ENCODE assay signal across 22 cellular contexts in the genomic region with DNA sequence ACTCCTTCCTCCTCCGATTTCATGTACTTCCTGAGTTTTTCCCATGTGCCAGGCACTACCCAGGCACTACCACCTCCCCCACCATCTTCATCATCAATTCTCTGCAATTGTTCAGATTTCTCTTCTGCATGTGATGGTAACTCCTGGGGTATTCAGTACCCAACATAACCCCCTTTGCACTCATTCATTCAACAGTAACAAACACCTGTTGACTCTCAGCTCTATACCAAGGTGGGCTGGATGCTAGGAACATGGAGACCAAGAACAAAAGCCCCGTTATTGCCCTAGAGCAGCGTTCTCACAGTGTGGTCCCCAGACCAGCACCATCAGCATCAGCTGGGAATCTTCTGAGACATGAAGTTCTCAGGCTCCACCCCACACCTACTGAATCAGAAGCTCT.
"Had no signal": no experiment of that assay in that cellular context is flagged by ENCODE, and none has a peak within 500 bp of the region (broad histone marks: within the 10 kb centered on the region; RNA-seq: fewer than 3 reads in every experiment).

No MANE protein-coding gene starts in this region.

- H3K4me3 Mint-ChIP-seq: naive thymus-derived CD8-positive, alpha-beta T cell; nephron; neural crest cell; stimulated activated effector memory CD8-positive, alpha-beta T cell treated with anti-CD3 and anti-CD28 coated beads, Interleukin-12 subunit alpha, Interleukin-12 subunit beta, amount 100 ng/mL, for 72 hours; stimulated activated naive CD8-positive, alpha-beta T cell treated with anti-CD3 and anti-CD28 coated beads, Interleukin-15, Interleukin-2, amounts not matched to agents 100 ng/mL and 50 ng/mL, for 24 hours had no signal

- H3K36me3 Mint-ChIP-seq: stimulated activated effector memory CD8-positive, alpha-beta T cell treated with anti-CD3 and anti-CD28 coated beads, Interleukin-12 subunit alpha, Interleukin-12 subunit beta, amount 100 ng/mL, for 72 hours had no signal

- H3K9me3 Mint-ChIP-seq: naive thymus-derived CD8-positive, alpha-beta T cell; nephron; neural crest cell; stimulated activated effector memory CD8-positive, alpha-beta T cell treated with anti-CD3 and anti-CD28 coated beads, Interleukin-12 subunit alpha, Interleukin-12 subunit beta, amount 100 ng/mL, for 72 hours; stimulated activated naive CD8-positive, alpha-beta T cell treated with anti-CD3 and anti-CD28 coated beads, Interleukin-15, Interleukin-2, amounts not matched to agents 100 ng/mL and 50 ng/mL, for 24 hours had no signal

- H3K27ac Mint-ChIP-seq: naive thymus-derived CD8-positive, alpha-beta T cell; nephron; stimulated activated effector memory CD8-positive, alpha-beta T cell treated with anti-CD3 and anti-CD28 coated beads, Interleukin-12 subunit alpha, Interleukin-12 subunit beta, amount 100 ng/mL, for 72 hours; stimulated activated naive CD8-positive, alpha-beta T cell treated with anti-CD3 and anti-CD28 coated beads, Interleukin-15, Interleukin-2, amounts not matched to agents 100 ng/mL and 50 ng/mL, for 24 hours had no signal

- DNase-seq: hippocampal formation; kidney glomerular epithelial cell; left cardiac atrium; left lung; lower lobe of right lung; mammary epithelial cell; mesenchymal stem cell; naive thymus-derived CD8-positive, alpha-beta T cell; occipital lobe; right lobe of liver; stimulated activated CD4-positive, alpha-beta T cell treated with anti-CD3 and anti-CD28 coated beads, Interleukin-12 subunit alpha, Interleukin-12 subunit beta, amount 100 ng/mL, for 4 hours; stimulated activated CD4-positive, alpha-beta T cell treated with anti-CD3 and anti-CD28 coated beads, Interleukin-15, amount 100 ng/mL, for 24 hours; stimulated activated CD4-positive, alpha-beta T cell treated with anti-CD3 and anti-CD28 coated beads, Interleukin-2, amount 100 ng/mL, for 24 hours; stimulated activated CD4-positive, alpha-beta T cell treated with anti-CD3 and anti-CD28 coated beads, Interleukin-4, amount 100 ng/mL, for 1 hour; stimulated activated naive CD4-positive, alpha-beta T cell; tibial artery; trophoblast cell; upper lobe of right lung had no signal

- ATAC-seq: left cardiac atrium; left lung; lower lobe of right lung; naive thymus-derived CD8-positive, alpha-beta T cell; right lobe of liver; stimulated activated effector memory CD8-positive, alpha-beta T cell treated with anti-CD3 and anti-CD28 coated beads, Interleukin-12 subunit alpha, Interleukin-12 subunit beta, amount 100 ng/mL, for 72 hours; upper lobe of right lung had no signal

- H3K27me3 Mint-ChIP-seq: stimulated activated naive CD8-positive, alpha-beta T cell treated with anti-CD3 and anti-CD28 coated beads, Interleukin-15, Interleukin-2, amounts not matched to agents 100 ng/mL and 50 ng/mL, for 24 hours had no signal

- H3K4me1 Mint-ChIP-seq: naive thymus-derived CD8-positive, alpha-beta T cell; nephron; stimulated activated effector memory CD8-positive, alpha-beta T cell treated with anti-CD3 and anti-CD28 coated beads, Interleukin-12 subunit alpha, Interleukin-12 subunit beta, amount 100 ng/mL, for 72 hours had no signal
